In genomic region chrX:9759340-9759739, GRCh38 we compare ENCODE assay signal across 17 cellular contexts. TPM values are rescaled to one million over a fixed set of nuclear protein-coding genes. Genes with fewer than 3 reads are reported as not detected.
DNase-seq lines count a peak whose midpoint lies in the region; ATAC-seq and TF ChIP-seq lines count a peak whose summit lies in the region.
"Had no signal": no experiment of that assay in that cellular context is flagged by ENCODE, and none has a peak within 500 bp of the region (broad histone marks: within the 10 kb centered on the region; RNA-seq: fewer than 3 reads in every experiment).

No MANE protein-coding gene starts in this region.

- H3K27ac ChIP-seq in left lung (no peak overlapping the region), esophagus muscularis mucosa (replicated peaks in 1 of 4) (no peak overlapping the region), uterus (no peak overlapping the region)
- H3K27ac ChIP-seq: 22Rv1, BLaER1, HL-60 had no signal

- intact Hi-C loops in left lung (cut with DNase I) (no loop called here), esophagus muscularis mucosa (cut with DNase I) (no loop called here), uterus (cut with DNase I; ENCODE audit: low total_unique reads) (no loop called here)

- H3K4me3 ChIP-seq in left lung = no peak overlapping the region
- H3K4me3 ChIP-seq in esophagus muscularis mucosa = no peak overlapping the region
- H3K4me3 ChIP-seq in uterus = no peak overlapping the region
- H3K4me3 ChIP-seq: BLaER1, GM23338 had no signal

- TF ChIP-seq CTCF in left lung (IDR thresholded peaks at IDR 0.05) (no peak), esophagus muscularis mucosa (IDR thresholded peaks at IDR 0.05) (no peak), uterus (IDR thresholded peaks at IDR 0.05) (no peak)

- H3K27me3 ChIP-seq in left lung = peaks cover 0 to 7% of the 10 kb centered on the region in 2 donors
- H3K27me3 ChIP-seq in esophagus muscularis mucosa = no peaks in the 10 kb centered on the region
- no peaks in the 10 kb centered on the region for H3K27me3 ChIP-seq in uterus
- H3K27me3 ChIP-seq: BLaER1 had no signal

- ATAC-seq in left lung = peak; percentile 27
- ATAC-seq: GM23338 had no signal

- 80% methylated on average over 8 of the region's 8 CpGs for WGBS in esophagus muscularis mucosa

- DNase-seq in DMS53 (lab: John Stamatoyannopoulos, UW) = peak; percentile 9
- DNase-seq in DMS53 treated with DMSO at 0.1 percent for 48 hours (lab: John Stamatoyannopoulos, UW; ENCODE audit: unreplicated experiment) = no peak
- DNase-seq in DMS79 treated with DMSO at 0.1 percent for 48 hours (lab: John Stamatoyannopoulos, UW) = peak; percentile 4
- DNase-seq in NCI-H69 (lab: John Stamatoyannopoulos, UW) = peak; percentile 10
- DNase-seq in left lung = no peak
- DNase-seq in esophagus muscularis mucosa (ENCODE audit: extremely low spot score) = no peak
- DNase-seq in uterus = no peak
- DNase-seq: CD4-positive, alpha-beta memory T cell; DMS153; GDM1; HCEC 1CT; HFFc6; IMR-90 had no signal

- H3K9me3 ChIP-seq in left lung = peaks cover 0 to 2% of the 10 kb centered on the region in 2 donors
- peaks cover 0 to 16% (median 0%) of the 10 kb centered on the region in 4 donors for H3K9me3 ChIP-seq in esophagus muscularis mucosa
- no peaks in the 10 kb centered on the region for H3K9me3 ChIP-seq in uterus

- TF ChIP-seq POLR2A in esophagus muscularis mucosa (IDR thresholded peaks at IDR 0.05; ENCODE audit: low read depth) (no peak), uterus (IDR thresholded peaks at IDR 0.05) (no peak)

- H3K36me3 ChIP-seq in left lung (no peaks in the 10 kb centered on the region), esophagus muscularis mucosa (no peaks in the 10 kb centered on the region), uterus (no peaks in the 10 kb centered on the region)
- H3K36me3 ChIP-seq: BLaER1 had no signal

- H3K4me1 ChIP-seq in left lung (no peaks in the 10 kb centered on the region), esophagus muscularis mucosa (no peaks in the 10 kb centered on the region), uterus (no peaks in the 10 kb centered on the region)

- TF ChIP-seq EP300 in esophagus muscularis mucosa (IDR thresholded peaks at IDR 0.05) = no peak

RNA-seq across cellular contexts. Expression of gene GPR143, which starts 6.3 kb away (rescaled TPM):
- total RNA-seq in left lung = 1 to 10 TPM; 1.1 to 1.5 TPM
- total RNA-seq in esophagus muscularis mucosa = under 1 TPM in 1 of 4 donors, not detected in 3; 0.29 TPM
- 1 to 10 TPM in 2 of 4 donors, under 1 TPM in 1, not detected in 1; 0.26 to 7.0 (median 2.4) TPM for total RNA-seq in uterus
- total RNA-seq: CD4-positive, alpha-beta memory T cell; HFFc6; IMR-90 had no signal

RNA-seq across cellular contexts. Expression of gene SHROOM2, which starts 26.9 kb away (rescaled TPM):
- total RNA-seq in left lung (1 to 10 TPM; 5.6 to 6.2 TPM), esophagus muscularis mucosa (1 to 10 TPM in 3 of 4 donors, under 1 TPM in 1; 0.42 to 2.7 (median 1.4) TPM), uterus (1 to 10 TPM; 3.5 to 8.7 (median 4.8) TPM)
- total RNA-seq: CD4-positive, alpha-beta memory T cell had no signal

Comparison
In these comparisons a context has a peak if more than half of its experiments do, and no peak if none do; other contexts are left out.
1. DNase-seq: peak in DMS53 (single experiment), DMS79 treated with DMSO at 0.1 percent for 48 hours (single experiment) and NCI-H69 (single experiment); none in DMS53 treated with DMSO at 0.1 percent for 48 hours (single experiment), left lung (0 of 2), esophagus muscularis mucosa (single experiment) and uterus (0 of 2).